10 cellular contexts compared by ENCODE assay signal in genomic region chr1:31625561-31626272, GRCh38. TPM values are rescaled to one million over a fixed set of nuclear protein-coding genes. Genes with fewer than 3 reads are reported as not detected.
DNase-seq lines count a peak whose midpoint lies in the region; ATAC-seq and TF ChIP-seq lines count a peak whose summit lies in the region.
"Had no signal": no experiment of that assay in that cellular context is flagged by ENCODE, and none has a peak within 500 bp of the region (broad histone marks: within the 10 kb centered on the region; RNA-seq: fewer than 3 reads in every experiment).

No MANE protein-coding gene starts in this region.

- H3K4me1 Mint-ChIP-seq in HFFc6 (ENCODE audit: low read depth) = peaks cover 49% of the 10 kb centered on the region

- H3K9me3 ChIP-seq in skeletal muscle tissue (ENCODE audit: control insufficient read depth in 3 of 3, low read length in 3 of 3) = no peaks in the 10 kb centered on the region

- peak overlapping the region in 1 of 3 donors; percentile 58 for H3K9ac ChIP-seq in skeletal muscle tissue (ENCODE audit: low read depth in 1 of 3, low read length in 3 of 3)

- no peaks in the 10 kb centered on the region for H3K9me3 Mint-ChIP-seq in HFFc6

- H3K4me1 ChIP-seq in skeletal muscle tissue (ENCODE audit: control insufficient read depth in 3 of 3, insufficient read depth in 3 of 3, low read length in 3 of 3) = peaks cover 22 to 47% (median 45%) of the 10 kb centered on the region in 3 donors

- ATAC-seq in SK-N-SH treated with all-trans-retinoic acid at 6 μM for 48 hours = peak; percentile 52

- no peaks in the 10 kb centered on the region for H3K27me3 ChIP-seq in skeletal muscle tissue (ENCODE audit: control insufficient read depth in 3 of 3, insufficient read depth in 3 of 3, low read length in 3 of 3)

- no peaks in the 10 kb centered on the region for H3K27me3 Mint-ChIP-seq in HFFc6 (ENCODE audit: insufficient read depth)

- peak overlapping the region; percentile 86 for H3K27ac Mint-ChIP-seq in HFFc6

- H3K36me3 ChIP-seq in skeletal muscle tissue (ENCODE audit: control insufficient read depth in 3 of 3, insufficient read depth in 3 of 3, low read length in 3 of 3) = peaks cover 22 to 25% (median 25%) of the 10 kb centered on the region in 3 donors

- TF ChIP-seq CTCF in HFFc6 (IDR thresholded peaks at IDR 0.05) = no peak

- peak overlapping the region; percentile 51 for H3K4me3 Mint-ChIP-seq in HFFc6

- H3K36me3 Mint-ChIP-seq in HFFc6 (ENCODE audit: low read depth) = peaks cover 30% of the 10 kb centered on the region

- H3K27ac ChIP-seq in skeletal muscle tissue (ENCODE audit: low read depth, low read length) = peak overlapping the region; percentile 51

- peak; percentile 70 for DNase-seq in HFFc6
- peak; percentile 46 for DNase-seq in glomerular visceral epithelial cell (ENCODE audit: extremely low spot score)
- DNase-seq in activated CD4-positive, alpha-beta T cell treated with anti-CD3 and anti-CD28 coated beads, Interleukin-2, amount 50 U/mL, for 1 hour = no peak
- no peak for DNase-seq in NCI-H1105 treated with DMSO at 0.1 percent for 48 hours (lab: John Stamatoyannopoulos, UW)
- no peak for DNase-seq in NK-92 treated with Interleukin-12 subunit alpha and Interleukin-12 subunit beta, amount 100 ng/mL, for 24 hours (lab: John Stamatoyannopoulos, UW)
- no peak for DNase-seq in medulla oblongata (ENCODE audit: extremely low spot score)
- DNase-seq: activated CD4-positive, CD25-positive, alpha-beta regulatory T cell; NCI-H2107 had no signal

- no peak overlapping the region for H3K4me3 ChIP-seq in skeletal muscle tissue (ENCODE audit: low read length in 3 of 3)

TF ChIP-seq in SK-N-SH treated with all-trans-retinoic acid at 6 μM for 48 hours, 23 proteins besides CTCF, POLR2A, EP300 and RAD21:
- no peak for TF ChIP-seq RARB (CRISPR knock-in tag; IDR thresholded peaks at IDR 0.05)

RNA-seq across cellular contexts. Expression of gene HCRTR1, which starts 8.2 kb away (rescaled TPM):
- total RNA-seq in HFFc6 (2021; fragmentation: NEBNext Ultra II Directional; extraction: Animal tissue kit (Norgen Biotek cat#: 25700)) = not detected
- not detected for total RNA-seq in skeletal muscle tissue

RNA-seq across cellular contexts. Expression of gene PEF1, which starts 19.0 kb away (rescaled TPM):
- total RNA-seq in HFFc6 (2021; fragmentation: NEBNext Ultra II Directional; extraction: Animal tissue kit (Norgen Biotek cat#: 25700)) = 10 to 100 TPM; 65.8 to 81.3 (median 69.3) TPM
- total RNA-seq in skeletal muscle tissue = 44.9 TPM

RNA-seq across cellular contexts. Expression of gene TINAGL1, which starts 49.4 kb away (rescaled TPM):
- total RNA-seq in HFFc6 (2021; fragmentation: NEBNext Ultra II Directional; extraction: Animal tissue kit (Norgen Biotek cat#: 25700)) = 1 to 10 TPM in 5 of 6 experiments, under 1 TPM in 1; 0.91 to 4.0 (median 1.9) TPM
- total RNA-seq in skeletal muscle tissue = 17.2 TPM

Comparison
In these comparisons a context has a peak if more than half of its experiments do, and no peak if none do; other contexts are left out.
1. DNase-seq: peak in HFFc6 (single experiment) and glomerular visceral epithelial cell (single experiment); none in activated CD4-positive, alpha-beta T cell treated with anti-CD3 and anti-CD28 coated beads, Interleukin-2, amount 50 U/mL, for 1 hour (single experiment), NCI-H1105 treated with DMSO at 0.1 percent for 48 hours (single experiment), NK-92 treated with Interleukin-12 subunit alpha and Interleukin-12 subunit beta, amount 100 ng/mL, for 24 hours (single experiment) and medulla oblongata (single experiment).